In genomic region chr11:95453616-95454118, GRCh38 we compare ENCODE assay signal across 12 cellular contexts.
DNase-seq lines count a peak whose midpoint lies in the region; ATAC-seq and TF ChIP-seq lines count a peak whose summit lies in the region.
"Had no signal": no experiment of that assay in that cellular context is flagged by ENCODE, and none has a peak within 500 bp of the region (broad histone marks: within the 10 kb centered on the region; RNA-seq: fewer than 3 reads in every experiment).

No MANE protein-coding gene starts in this region.

- H3K27ac ChIP-seq in mammary epithelial cell (ENCODE audit: insufficient read depth, low read depth, low read length): peak overlapping the region; percentile 53

- dilution Hi-C loops in mammary epithelial cell (cut with HindIII; ENCODE audit: low sequenced_read_pairs): no loop called here

- 3% methylated on average over 7 of the region's 7 CpGs for whole genome bisulfite sequencing in mammary epithelial cell (ENCODE audit: low coverage, missing lambda C conversion rate)

- peak overlapping the region; percentile 58 for H3K4me2 ChIP-seq in mammary epithelial cell (ENCODE audit: insufficient read depth, low read depth, low read length)

- in situ Hi-C loops in mammary epithelial cell (cut with MboI; ENCODE audit: low sequenced_read_pairs in 2 of 2): no loop called here
- in situ Hi-C loops in KBM-7 (cut with MboI; ENCODE audit: low pct_unique_long_range_greater_than_20kb, low sequenced_read_pairs): no loop called here

- H3K27ac Mint-ChIP-seq in WTC11: no peak overlapping the region
- H3K27ac Mint-ChIP-seq: stimulated activated naive CD8-positive, alpha-beta T cell treated with anti-CD3 and anti-CD28 coated beads, Interleukin-15, Interleukin-2, amounts not matched to agents 100 ng/mL and 50 ng/mL, for 24 hours had no signal

- H2AFZ ChIP-seq in mammary epithelial cell (ENCODE audit: low read depth, low read length): peak overlapping the region; percentile 62

- H3K27me3 Mint-ChIP-seq in WTC11 (ENCODE audit: low read depth): no peaks in the 10 kb centered on the region
- H3K27me3 Mint-ChIP-seq: stimulated activated naive CD8-positive, alpha-beta T cell treated with anti-CD3 and anti-CD28 coated beads, Interleukin-15, Interleukin-2, amounts not matched to agents 100 ng/mL and 50 ng/mL, for 24 hours had no signal

- peaks cover 34% of the 10 kb centered on the region for H3K4me1 ChIP-seq in mammary epithelial cell (ENCODE audit: insufficient read depth, low read length)

- no peaks in the 10 kb centered on the region for H3K36me3 Mint-ChIP-seq in WTC11

- H3K36me3 ChIP-seq in mammary epithelial cell (ENCODE audit: insufficient read depth, low read length): no peaks in the 10 kb centered on the region

- no peaks in the 10 kb centered on the region for H3K9me3 ChIP-seq in mammary epithelial cell (replicated peaks; ENCODE audit: insufficient read depth, low read length)

- H3K27me3 ChIP-seq in mammary epithelial cell (ENCODE audit: insufficient read depth, low read length): no peaks in the 10 kb centered on the region

- no TSS peak for BruUV-seq in mammary epithelial cell (replicated peaks; lab: Mats Ljungman, UMichigan)

- H3K4me1 Mint-ChIP-seq in WTC11: peaks cover 11% of the 10 kb centered on the region

- ATAC-seq in WTC11: no peak

- no peaks in the 10 kb centered on the region for H4K20me1 ChIP-seq in mammary epithelial cell (ENCODE audit: insufficient read depth, low read length)

- H3K79me2 ChIP-seq in mammary epithelial cell (ENCODE audit: insufficient read depth, low read length): no peaks in the 10 kb centered on the region

- CTCF ChIA-PET in mammary epithelial cell (lab: Charles Lee; ENCODE audit: low non-redundant PET) (no interaction called here), WTC11 (lab: Charles Lee) (interaction anchor here (1.1 to 1.5 kb wide), 2 partner anchors 252 kb away, joined by 4 read pairs; no protein-coding TSS in a partner anchor)

- DNase-seq in NCI-H2107 treated with DMSO at 0.1 percent for 48 hours (lab: John Stamatoyannopoulos, UW; ENCODE audit: unreplicated experiment): peak; percentile 69
- DNase-seq in mammary epithelial cell: peak; percentile 91
- DNase-seq in iPS-NIHi11 (ENCODE audit: low spot score): peak; percentile 43
- DNase-seq in stromal cell of bone marrow (ENCODE audit: low read depth): peak; percentile 3
- DNase-seq in DMS114 treated with DMSO at 0.1 percent for 48 hours (lab: John Stamatoyannopoulos, UW; ENCODE audit: unreplicated experiment): no peak
- no peak for DNase-seq in WTC11 (ENCODE audit: low spot score)
- no peak for DNase-seq in KBM-7
- DNase-seq in stimulated activated CD4-positive, alpha-beta T cell treated with anti-CD3 and anti-CD28 coated beads, Interleukin-4, amount 100 ng/mL, for 24 hours: no peak
- DNase-seq: activated T-cell treated with anti-CD3 and anti-CD28 coated beads, Interleukin-2, amount 50 U/mL, for 48 hours; dermis blood vessel endothelial cell; DMS53 had no signal

- intact Hi-C loops in mammary epithelial cell (cut with micrococcal nuclease): loop anchor here (1.0 to 5.0 kb wide), 4 partner anchors 68 to 254 kb away; partner anchors contain the start of gene SESN3

- H3K9me3 Mint-ChIP-seq in WTC11: peaks cover 14% of the 10 kb centered on the region
- H3K9me3 Mint-ChIP-seq: stimulated activated naive CD8-positive, alpha-beta T cell treated with anti-CD3 and anti-CD28 coated beads, Interleukin-15, Interleukin-2, amounts not matched to agents 100 ng/mL and 50 ng/mL, for 24 hours had no signal

- POLR2A ChIA-PET in WTC11 (lab: Charles Lee): no interaction called here

- H3K9ac ChIP-seq in mammary epithelial cell (ENCODE audit: insufficient read depth, low read length): peak overlapping the region; percentile 3

- no peak overlapping the region for H3K4me3 Mint-ChIP-seq in WTC11
- H3K4me3 Mint-ChIP-seq: stimulated activated naive CD8-positive, alpha-beta T cell treated with anti-CD3 and anti-CD28 coated beads, Interleukin-15, Interleukin-2, amounts not matched to agents 100 ng/mL and 50 ng/mL, for 24 hours had no signal

- no peak overlapping the region for H3K4me3 ChIP-seq in mammary epithelial cell (replicated peaks in 1 of 3; ENCODE audit: insufficient read depth in 1 of 3, low read depth in 2 of 3, low read length in 3 of 3)

- TF ChIP-seq CTCF in mammary epithelial cell (conservative IDR thresholded peaks at IDR 0.05 in 1 of 2, IDR thresholded peaks at IDR 0.05 in 1 of 2; ENCODE audit: extremely low read depth in 1 of 2, insufficient read depth in 1 of 2, low read depth in 1 of 2, low read length in 2 of 2) (no peak), WTC11 (IDR thresholded peaks at IDR 0.05) (no peak)

TF ChIP-seq in WTC11, 78 proteins besides CTCF, POLR2A, EP300 and RAD21:
- no peak for TF ChIP-seq PREB (CRISPR knock-in tag; IDR thresholded peaks at IDR 0.05; ENCODE audit: borderline replicate concordance)
- TF ChIP-seq IRF1 (CRISPR knock-in tag; IDR thresholded peaks at IDR 0.05): no peak
- no peak for TF ChIP-seq E2F5 (CRISPR knock-in tag; IDR thresholded peaks at IDR 0.05)
- TF ChIP-seq PRRX2 (CRISPR knock-in tag; IDR thresholded peaks at IDR 0.05): no peak
- TF ChIP-seq NR3C1 (CRISPR knock-in tag; conservative IDR thresholded peaks at IDR 0.05; ENCODE audit: low read depth): no peak
- no peak for TF ChIP-seq FOXP1 (CRISPR knock-in tag; IDR thresholded peaks at IDR 0.05; ENCODE audit: borderline replicate concordance)
- no peak for TF ChIP-seq ZNF423 (CRISPR knock-in tag; IDR thresholded peaks at IDR 0.05)
- no peak for TF ChIP-seq ESRRA (CRISPR knock-in tag; IDR thresholded peaks at IDR 0.05; ENCODE audit: borderline replicate concordance)
- no peak for TF ChIP-seq USF1 (CRISPR knock-in tag; IDR thresholded peaks at IDR 0.05)

Comparison
In these comparisons a context has a peak if more than half of its experiments do, and no peak if none do; other contexts are left out.
1. DNase-seq: peak in NCI-H2107 treated with DMSO at 0.1 percent for 48 hours (single experiment), mammary epithelial cell (single experiment), iPS-NIHi11 (single experiment) and stromal cell of bone marrow (single experiment); none in DMS114 treated with DMSO at 0.1 percent for 48 hours (single experiment), WTC11 (single experiment), KBM-7 (single experiment) and stimulated activated CD4-positive, alpha-beta T cell treated with anti-CD3 and anti-CD28 coated beads, Interleukin-4, amount 100 ng/mL, for 24 hours (single experiment).